ENCODE assay signal across 9 cellular contexts in the genomic region with DNA sequence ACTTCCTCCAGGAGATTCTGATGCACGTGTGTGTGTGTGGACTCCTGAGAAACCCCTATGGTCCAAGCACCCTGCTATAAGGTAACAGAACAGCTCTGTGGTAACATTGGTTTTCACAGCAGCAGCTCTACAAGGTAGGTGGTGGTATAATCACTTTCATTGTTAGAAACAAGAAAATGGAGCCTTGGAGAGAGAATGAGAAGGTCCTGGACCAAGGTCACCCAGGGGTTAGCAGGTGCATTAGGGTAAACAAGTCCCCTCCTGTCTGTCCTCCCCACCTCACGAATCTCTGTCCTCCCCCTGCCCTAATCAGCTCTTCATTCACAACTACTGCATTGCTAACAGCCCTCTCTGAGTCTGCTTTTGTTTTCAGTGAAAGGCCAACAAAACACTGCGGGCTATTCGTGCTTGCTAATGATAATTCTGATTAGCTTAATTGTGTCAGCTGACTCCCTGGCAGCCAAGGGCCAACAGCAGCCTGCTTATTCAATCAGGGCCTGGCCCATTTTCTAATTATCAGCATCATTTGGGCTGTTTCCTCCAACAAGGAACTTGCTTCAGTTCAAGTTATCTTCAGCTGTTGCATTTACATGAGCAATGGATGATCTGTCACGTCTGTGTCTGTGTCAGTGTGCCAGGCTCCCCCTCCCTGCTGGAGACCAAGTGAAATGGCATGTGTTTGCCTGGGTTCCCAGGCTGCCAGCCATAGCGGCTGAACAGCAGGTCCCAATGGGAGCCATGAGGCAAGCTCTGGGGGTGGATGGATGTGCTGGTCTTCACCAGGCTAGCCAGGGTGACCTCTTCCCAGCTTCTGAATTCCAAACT. TPM values are rescaled to one million over a fixed set of nuclear protein-coding genes. Genes with fewer than 3 reads are reported as not detected.
A peak's percentile ranks its signal among the peaks of the same experiment; 100 is the strongest.
DNase-seq lines count a peak whose midpoint lies in the region; ATAC-seq and TF ChIP-seq lines count a peak whose summit lies in the region.
"Had no signal": no experiment of that assay in that cellular context is flagged by ENCODE, and none has a peak within 500 bp of the region (broad histone marks: within the 10 kb centered on the region; RNA-seq: fewer than 3 reads in every experiment).

No MANE protein-coding gene starts in this region.

- no peak overlapping the region for H3K27ac ChIP-seq in foreskin keratinocyte
- peak overlapping the region; percentile 14 to 26 for H3K27ac ChIP-seq in thoracic aorta
- H3K27ac ChIP-seq in SJCRH30: no peak overlapping the region

- ATAC-seq in GM21381 (IDR thresholded peaks at IDR 0.05; ENCODE audit: unreplicated experiment) (peak; percentile 95), HG03520 (IDR thresholded peaks at IDR 0.05; ENCODE audit: unreplicated experiment) (peak; percentile 81), foreskin keratinocyte (peak; percentile 53), thoracic aorta (ENCODE audit: insufficient number of reproducible peaks, low FRiP score, low read depth) (no peak)

- H3K27me3 ChIP-seq in foreskin keratinocyte (no peaks in the 10 kb centered on the region), thoracic aorta (replicated peaks; ENCODE audit: insufficient read depth) (no peaks in the 10 kb centered on the region), SJCRH30 (no peaks in the 10 kb centered on the region)

- H3K36me3 ChIP-seq in thoracic aorta: no peaks in the 10 kb centered on the region
- no peaks in the 10 kb centered on the region for H3K36me3 ChIP-seq in SJCRH30

- H3K9me3 ChIP-seq in thoracic aorta (no peaks in the 10 kb centered on the region), SJCRH30 (replicated peaks) (no peaks in the 10 kb centered on the region)

- CTCF ChIA-PET in GM10248 (lab: Yijun Ruan, JAX): interaction anchor here (0.7 to 2.3 kb wide), 6 partner anchors 10 to 177 kb away, joined by 3 to 6 read pairs (median 4); no protein-coding TSS in a partner anchor

- DNase-seq in GM10248 (ENCODE audit: extremely low spot score) (peak; percentile 31), foreskin keratinocyte (no peak), thoracic aorta (ENCODE audit: low spot score) (no peak), EL (no peak), SKM-1 treated with dmso at 0.1 percent for 144 hours (lab: John Stamatoyannopoulos, UW; ENCODE audit: unreplicated experiment) (no peak), SJCRH30 (no peak)
- DNase-seq: naive thymus-derived CD8-positive, alpha-beta T cell had no signal

- POLR2A ChIA-PET in GM10248 (lab: Yijun Ruan, JAX): interaction anchor here (1.0 kb wide), 1 partner anchor 14 kb away, joined by 3 read pairs; no protein-coding TSS in a partner anchor

- no peaks in the 10 kb centered on the region for H3K4me1 ChIP-seq in foreskin keratinocyte
- peaks cover 9 to 46% of the 10 kb centered on the region in 2 donors for H3K4me1 ChIP-seq in thoracic aorta (ENCODE audit: control insufficient read depth in 1 of 2, low read depth in 2 of 2)
- no peaks in the 10 kb centered on the region for H3K4me1 ChIP-seq in SJCRH30

- TF ChIP-seq CTCF in GM10248 (IDR thresholded peaks at IDR 0.05; ENCODE audit: control extremely low read depth, extremely low read depth, low read depth, missing control alignments) (no peak), foreskin keratinocyte (conservative IDR thresholded peaks at IDR 0.05) (no peak), thoracic aorta (IDR thresholded peaks at IDR 0.05) (peak; percentile 19)

- H3K4me3 ChIP-seq in thoracic aorta (no peak overlapping the region), SJCRH30 (no peak overlapping the region)

RNA-seq across cellular contexts. Expression of gene EQTN, which starts 56.7 kb away (rescaled TPM):
- total RNA-seq in foreskin keratinocyte (0.27 TPM in 1 of 2 replicates, not detected in the other), thoracic aorta (not detected)
- 0.14 and 0.20 TPM in 2 replicates for polyA plus RNA-seq in foreskin keratinocyte
- not detected in 2 replicates for total RNA-seq in SJCRH30 (2014; rRNA removed; shearing (Covaris generic))
- total RNA-seq: naive thymus-derived CD8-positive, alpha-beta T cell had no signal
- polyA plus RNA-seq: naive thymus-derived CD8-positive, alpha-beta T cell had no signal

Comparison
In these comparisons a context has a peak if more than half of its experiments do, and no peak if none do; other contexts are left out.
1. H3K27ac ChIP-seq: peak in thoracic aorta (2 of 2); none in foreskin keratinocyte (single experiment) and SJCRH30 (single experiment).